10 cellular contexts compared by ENCODE assay signal in the genomic region with DNA sequence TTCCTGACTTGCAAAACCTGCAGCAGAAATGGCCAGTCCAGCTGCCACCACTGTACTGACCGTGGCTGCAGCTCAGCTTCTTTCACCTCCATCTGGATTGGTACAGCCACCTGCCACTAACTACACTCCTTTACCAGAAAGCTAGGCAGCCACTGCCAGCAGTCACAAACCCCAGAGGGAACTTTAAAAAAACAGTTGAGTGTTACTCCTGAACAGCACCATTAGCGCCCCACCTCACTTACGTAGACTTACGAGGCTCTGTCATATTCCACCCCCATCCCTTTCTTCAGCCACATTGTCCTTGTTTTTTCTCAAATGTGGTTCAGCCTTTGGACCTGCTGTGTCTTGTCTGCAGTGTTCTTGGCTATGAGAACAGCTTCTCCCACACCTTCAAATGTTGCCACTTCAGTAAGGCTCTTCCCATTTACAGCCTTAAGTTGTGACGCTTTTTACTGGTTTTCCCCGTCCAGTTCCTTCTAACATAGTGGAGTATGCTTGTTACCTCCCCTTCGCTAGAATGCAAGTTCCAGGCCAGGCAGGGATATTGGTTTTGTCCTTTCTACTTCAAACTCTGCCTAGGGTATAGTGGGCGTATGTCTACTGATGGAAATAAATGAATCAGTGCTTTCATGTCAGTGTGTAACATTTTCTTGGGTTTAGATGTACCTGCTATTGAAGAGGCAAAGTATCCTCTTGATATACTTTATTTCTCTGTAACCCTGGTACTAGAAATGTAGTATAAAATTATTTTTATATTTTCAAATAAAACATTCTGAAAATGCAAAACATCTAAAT. TPM values are rescaled to one million over a fixed set of nuclear protein-coding genes. Genes with fewer than 3 reads are reported as not detected.
DNase-seq lines count a peak whose midpoint lies in the region; ATAC-seq and TF ChIP-seq lines count a peak whose summit lies in the region.
"Had no signal": no experiment of that assay in that cellular context is flagged by ENCODE, and none has a peak within 500 bp of the region (broad histone marks: within the 10 kb centered on the region; RNA-seq: fewer than 3 reads in every experiment).

No MANE protein-coding gene starts in this region.

- POLR2A ChIA-PET in activated CD4-positive, alpha-beta memory T cell treated with anti-CD3 and anti-CD28 coated beads for 36 hours (lab: Charles Lee): interaction anchor here (1.0 to 5.3 kb wide), 7 partner anchors 10 to 65 kb away, joined by 3 to 36 read pairs (median 3); a partner anchor contains a TSS

- CTCF ChIA-PET in activated CD4-positive, alpha-beta memory T cell treated with anti-CD3 and anti-CD28 coated beads for 36 hours (lab: Charles Lee): interaction anchor here (0.9 to 6.3 kb wide), 6 partner anchors 15 to 186 kb away, joined by 3 to 37 read pairs (median 6); a partner anchor contains a TSS

- H3K4me3 ChIP-seq in upper lobe of right lung: no peak overlapping the region

- ATAC-seq in left cardiac atrium (peak; percentile 5 to 16), upper lobe of right lung (peak; percentile 38)

- no peak for TF ChIP-seq CTCF in upper lobe of right lung (IDR thresholded peaks at IDR 0.05)

- H3K27me3 Mint-ChIP-seq in activated CD4-positive, alpha-beta memory T cell treated with anti-CD3 and anti-CD28 coated beads for 36 hours: no peaks in the 10 kb centered on the region
- peaks cover 9 to 11% (median 11%) of the 10 kb centered on the region in 3 donors for H3K27me3 Mint-ChIP-seq in immature natural killer cell (ENCODE audit: low read depth in 3 of 3)

- intact Hi-C loops in left cardiac atrium (cut with DNase I): no loop called here
- intact Hi-C loops in cardiac septum (cut with DNase I): no loop called here
- intact Hi-C loops in activated CD4-positive, alpha-beta memory T cell treated with anti-CD3 and anti-CD28 coated beads for 36 hours (cut with micrococcal nuclease): loop anchor here (5.0 kb wide), 1 partner anchor 63 kb away; no protein-coding TSS in a partner anchor
- intact Hi-C loops in upper lobe of right lung (cut with DNase I): no loop called here

- no peaks in the 10 kb centered on the region for H3K4me1 ChIP-seq in upper lobe of right lung

- no peaks in the 10 kb centered on the region for H3K9me3 ChIP-seq in upper lobe of right lung

- H3K4me3 Mint-ChIP-seq in activated CD4-positive, alpha-beta memory T cell treated with anti-CD3 and anti-CD28 coated beads for 36 hours: no peak overlapping the region
- peak overlapping the region in 1 of 5 donors; percentile 31 for H3K4me3 Mint-ChIP-seq in immature natural killer cell

- no peaks in the 10 kb centered on the region for H3K9me3 Mint-ChIP-seq in activated CD4-positive, alpha-beta memory T cell treated with anti-CD3 and anti-CD28 coated beads for 36 hours
- H3K9me3 Mint-ChIP-seq in immature natural killer cell: no peaks in the 10 kb centered on the region

- H3K36me3 Mint-ChIP-seq in activated CD4-positive, alpha-beta memory T cell treated with anti-CD3 and anti-CD28 coated beads for 36 hours: peaks cover 45% of the 10 kb centered on the region
- H3K36me3 Mint-ChIP-seq in immature natural killer cell: peaks cover 6 to 39% (median 14%) of the 10 kb centered on the region in 3 donors

- DNase-seq in left cardiac atrium: no peak
- DNase-seq in cardiac septum (ENCODE audit: low spot score): no peak
- DNase-seq in activated CD4-positive, alpha-beta memory T cell treated with anti-CD3 and anti-CD28 coated beads for 36 hours: no peak
- no peak for DNase-seq in immature natural killer cell
- no peak for DNase-seq in upper lobe of right lung
- no peak for DNase-seq in NCI-H526 treated with DMSO at 0.1 percent for 48 hours (lab: John Stamatoyannopoulos, UW)
- DNase-seq in retina: no peak
- DNase-seq in effector CD4-positive, alpha-beta T cell: no peak
- DNase-seq: activated CD8-positive, alpha-beta memory T cell treated with anti-CD3 and anti-CD28 coated beads, Interleukin-2, amount 50 U/mL, for 4 hours; cortex of kidney had no signal

- H3K36me3 ChIP-seq in upper lobe of right lung: peaks cover 74% of the 10 kb centered on the region

- H3K27ac ChIP-seq in upper lobe of right lung: no peak overlapping the region

- peak overlapping the region; percentile 77 for H3K27ac Mint-ChIP-seq in activated CD4-positive, alpha-beta memory T cell treated with anti-CD3 and anti-CD28 coated beads for 36 hours
- peak overlapping the region; percentile 46 to 84 (median 70) for H3K27ac Mint-ChIP-seq in immature natural killer cell

- peaks cover 55% of the 10 kb centered on the region for H3K4me1 Mint-ChIP-seq in activated CD4-positive, alpha-beta memory T cell treated with anti-CD3 and anti-CD28 coated beads for 36 hours (ENCODE audit: low read depth)
- H3K4me1 Mint-ChIP-seq in immature natural killer cell: peaks cover 31 to 79% of the 10 kb centered on the region in 2 donors

- no peaks in the 10 kb centered on the region for H3K27me3 ChIP-seq in upper lobe of right lung

RNA-seq across cellular contexts. Expression of a gene that starts 17.1 kb away (rescaled TPM):
- total RNA-seq in left cardiac atrium (100 to 1,000 TPM in 1 of 2 donors, 10 to 100 TPM in 1; 81.3 to 117 TPM), cardiac septum (95.7 TPM), upper lobe of right lung (139 TPM)
- total RNA-seq in activated CD4-positive, alpha-beta memory T cell treated with anti-CD3 and anti-CD28 coated beads for 36 hours: 100 to 1,000 TPM; 303 to 311 TPM
- 10 to 100 TPM; 47.7 to 85.5 (median 49.7) TPM for polyA plus RNA-seq in immature natural killer cell

RNA-seq across cellular contexts. Expression of a gene that starts 34.9 kb away (rescaled TPM):
- total RNA-seq in left cardiac atrium (10 to 100 TPM; 68.4 to 69.0 TPM), cardiac septum (66.5 TPM), upper lobe of right lung (105 TPM)
- total RNA-seq in activated CD4-positive, alpha-beta memory T cell treated with anti-CD3 and anti-CD28 coated beads for 36 hours: 10 to 100 TPM; 51.3 to 52.0 TPM
- 10 to 100 TPM; 36.9 to 50.2 (median 41.2) TPM for polyA plus RNA-seq in immature natural killer cell
